Comparison of ENCODE assay signal across 14 cellular contexts in genomic region chr2:159902722-159903121, GRCh38. TPM values are rescaled to one million over a fixed set of nuclear protein-coding genes. Genes with fewer than 3 reads are reported as not detected.
A peak's percentile ranks its signal among the peaks of the same experiment; 100 is the strongest.
DNase-seq lines count a peak whose midpoint lies in the region; ATAC-seq, FAIRE-seq and TF ChIP-seq lines count a peak whose summit lies in the region.
"Had no signal": no experiment of that assay in that cellular context is flagged by ENCODE, and none has a peak within 500 bp of the region (broad histone marks: within the 10 kb centered on the region; RNA-seq: fewer than 3 reads in every experiment).

No MANE protein-coding gene starts in this region.

- peak overlapping the region; percentile 98 for H3K27ac Mint-ChIP-seq in CD8-positive, alpha-beta T cell
- H3K27ac Mint-ChIP-seq: WTC11 had no signal

- intact Hi-C loops in CD8-positive, alpha-beta T cell (cut with DNase I, micrococcal nuclease): loop anchor here (5.0 to 10.0 kb wide), 8 partner anchors 190 to 1445 kb away; partner anchors contain the start of genes BAZ2B (in 1 of the 2), CCDC148 (in 1 of the 2), MARCHF7 (in 1 of the 2) and PKP4 (in 1 of the 2)
- intact Hi-C loops in transverse colon (cut with DNase I; ENCODE audit: low total_unique reads): no loop called here

- TF ChIP-seq CTCF in CD8-positive, alpha-beta T cell (IDR thresholded peaks at IDR 0.05): no peak
- TF ChIP-seq CTCF in transverse colon (IDR thresholded peaks at IDR 0.05): no peak

- H3K27me3 ChIP-seq in CD8-positive, alpha-beta T cell (ENCODE audit: insufficient read depth, low read length): no peaks in the 10 kb centered on the region
- no peaks in the 10 kb centered on the region for H3K27me3 ChIP-seq in duodenal mucosa (ENCODE audit: control insufficient read depth in 1 of 2, insufficient read depth in 2 of 2, low read length in 2 of 2)
- no peaks in the 10 kb centered on the region for H3K27me3 ChIP-seq in transverse colon

- peaks cover 12% of the 10 kb centered on the region for H3K4me1 ChIP-seq in CD8-positive, alpha-beta T cell (ENCODE audit: insufficient read depth, low read length)
- H3K4me1 ChIP-seq in duodenal mucosa (ENCODE audit: control insufficient read depth in 1 of 2, insufficient read depth in 2 of 2, low read length in 2 of 2) (peaks cover 33 to 46% of the 10 kb centered on the region in 2 donors), transverse colon (peaks cover 0 to 40% (median 15%) of the 10 kb centered on the region in 4 donors)

- no peak overlapping the region for H3K27ac ChIP-seq in CD8-positive, alpha-beta T cell (ENCODE audit: low read depth, low read length)
- H3K27ac ChIP-seq in duodenal mucosa (ENCODE audit: low read depth, low read length) (no peak overlapping the region), transverse colon (peak overlapping the region in 2 of 4 donors; percentile 85)

- peaks cover 58% of the 10 kb centered on the region for H3K4me1 Mint-ChIP-seq in CD8-positive, alpha-beta T cell (ENCODE audit: low read depth)

- FAIRE-seq in GM12891 (lab: Jason Lieb, UNC): no peak
- FAIRE-seq: HTR-8/SVneo had no signal

- peaks cover 51% of the 10 kb centered on the region for H3K36me3 Mint-ChIP-seq in CD8-positive, alpha-beta T cell
- H3K36me3 Mint-ChIP-seq: WTC11 had no signal

- TF ChIP-seq POLR2A in GM12891 (IDR thresholded peaks at IDR 0.05; ENCODE audit: low read depth, low read length) (0 out of 2 replicates have a peak, but pooled peaks have one; percentile 50), transverse colon (IDR thresholded peaks at IDR 0.05) (no peak)

- ATAC-seq in CD8-positive, alpha-beta T cell: no peak
- ATAC-seq in HG02798 (IDR thresholded peaks at IDR 0.05; ENCODE audit: poor library complexity, unreplicated experiment): no peak
- ATAC-seq in HG03521 (IDR thresholded peaks at IDR 0.05; ENCODE audit: unreplicated experiment): no peak
- ATAC-seq: mucosa of descending colon, WTC11 had no signal

- H3K4me3 Mint-ChIP-seq in CD8-positive, alpha-beta T cell: peak overlapping the region; percentile 98
- H3K4me3 Mint-ChIP-seq: WTC11 had no signal

- DNase-seq in CD8-positive, alpha-beta T cell: no peak
- DNase-seq in GM12891 (ENCODE audit: insufficient read length, low spot score) (no peak), NCI-H524 treated with DMSO at 0.1 percent for 48 hours (lab: John Stamatoyannopoulos, UW) (peak; percentile 34), transverse colon (no peak), LoVo (ENCODE audit: low spot score) (no peak)
- DNase-seq: mucosa of descending colon, NCI-H2227 treated with DMSO at 0.1 percent for 48 hours, SHP77 treated with DMSO at 0.1 percent for 48 hours, sigmoid colon had no signal

- H3K36me3 ChIP-seq in CD8-positive, alpha-beta T cell (ENCODE audit: insufficient read depth, low read length): no peaks in the 10 kb centered on the region
- H3K36me3 ChIP-seq in duodenal mucosa (ENCODE audit: control insufficient read depth in 1 of 2, insufficient read depth in 2 of 2, low read length in 2 of 2) (no peaks in the 10 kb centered on the region), transverse colon (no peaks in the 10 kb centered on the region)
- H3K36me3 ChIP-seq: sigmoid colon had no signal

- peak overlapping the region in 1 of 2 donors; percentile 79 for H3K9ac ChIP-seq in duodenal mucosa (ENCODE audit: low read depth in 1 of 2, low read length in 2 of 2)

- WGBS in transverse colon (ENCODE audit: low coverage in 1 of 2), 2 donors: 80% methylated on average over 6 of the region's 6 CpGs; no CpG with 5 or more reads in 1 of the 2 donors

- CTCF ChIA-PET in CD8-positive, alpha-beta T cell (lab: Charles Lee): interaction anchor here (1.8 kb wide), 1 partner anchor 19 kb away, joined by 5 read pairs; no protein-coding TSS in a partner anchor

- no peaks in the 10 kb centered on the region for H3K27me3 Mint-ChIP-seq in CD8-positive, alpha-beta T cell (ENCODE audit: low read depth)

- no peaks in the 10 kb centered on the region for H3K9me3 Mint-ChIP-seq in CD8-positive, alpha-beta T cell
- H3K9me3 Mint-ChIP-seq: WTC11 had no signal

- in situ Hi-C loops in transverse colon (cut with MboI; ENCODE audit: low pct_ligation_motif_present in 1 of 4, low pct_unique_long_range_greater_than_20kb in 1 of 4, low sequenced_read_pairs in 3 of 4): no loop called here

- H3K4me3 ChIP-seq in CD8-positive, alpha-beta T cell (ENCODE audit: low read depth, low read length): peak overlapping the region; percentile 97
- H3K4me3 ChIP-seq in duodenal mucosa (ENCODE audit: low read depth in 1 of 2, low read length in 2 of 2): peak overlapping the region; percentile 88
- no peak overlapping the region for H3K4me3 ChIP-seq in transverse colon

- no peaks in the 10 kb centered on the region for H3K9me3 ChIP-seq in CD8-positive, alpha-beta T cell (ENCODE audit: low read length)
- H3K9me3 ChIP-seq in duodenal mucosa (ENCODE audit: control insufficient read depth in 1 of 2, low read length in 2 of 2) (no peaks in the 10 kb centered on the region), transverse colon (no peaks in the 10 kb centered on the region)
- H3K9me3 ChIP-seq: mucosa of descending colon, sigmoid colon had no signal

- TF ChIP-seq EP300 in transverse colon (IDR thresholded peaks at IDR 0.05; ENCODE audit: low read depth): no peak

- POLR2A ChIA-PET in CD8-positive, alpha-beta T cell (lab: Charles Lee): interaction anchor here (1.5 kb wide), 1 partner anchor 12 kb away, joined by 5 read pairs; no protein-coding TSS in a partner anchor

TF ChIP-seq in GM12891, 5 proteins besides CTCF, POLR2A, EP300 and RAD21:
- 0 out of 2 replicates have a peak, but pooled peaks have one; percentile 19 for TF ChIP-seq POLR2AphosphoS5 (IDR thresholded peaks at IDR 0.05; ENCODE audit: low read depth, low read length)
- no peak for TF ChIP-seq SPI1 (IDR thresholded peaks at IDR 0.05; ENCODE audit: low read depth, low read length)
- TF ChIP-seq PAX5 (IDR thresholded peaks at IDR 0.05; ENCODE audit: insufficient read depth, low read length, severe bottlenecking): no peak

RNA-seq across cellular contexts. Expression of gene LY75, which starts 1.8 kb away (rescaled TPM):
- 10 to 100 TPM; 20.0 to 21.3 TPM for total RNA-seq in CD8-positive, alpha-beta T cell
- polyA plus RNA-seq in GM12891 (2012; ENCODE audit: low read depth, missing spikeins): 42.3 TPM
- total RNA-seq in transverse colon: 10 to 100 TPM; 15.3 to 44.2 (median 37.2) TPM

Comparison
In these comparisons a context has a peak if more than half of its experiments do, and no peak if none do; other contexts are left out.
1. H3K4me3 ChIP-seq: peak in CD8-positive, alpha-beta T cell (single experiment) and duodenal mucosa (2 of 2); none in transverse colon (0 of 4).